Comparison of ENCODE assay signal across 7 cellular contexts in the genomic region with DNA sequence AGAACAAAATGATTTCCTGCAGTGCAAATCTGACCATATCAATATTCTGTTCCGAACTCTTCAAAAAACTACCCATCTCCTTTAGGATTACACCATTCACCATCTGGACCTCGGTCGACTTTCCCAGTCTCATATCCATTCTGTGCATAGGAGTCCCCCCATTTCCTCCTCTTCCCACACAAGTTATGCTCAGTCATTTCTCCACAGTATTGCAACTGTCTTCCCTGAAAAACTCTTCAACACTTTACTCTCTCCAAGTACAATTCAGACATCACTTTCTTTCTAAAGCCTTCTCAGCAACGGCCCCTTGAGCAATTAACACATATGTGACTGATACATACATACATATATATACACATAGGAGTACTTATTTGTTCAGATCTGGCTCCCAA. TPM values are rescaled to one million over a fixed set of nuclear protein-coding genes. Genes with fewer than 3 reads are reported as not detected.
DNase-seq lines count a peak whose midpoint lies in the region; ATAC-seq and TF ChIP-seq lines count a peak whose summit lies in the region.
"Had no signal": no experiment of that assay in that cellular context is flagged by ENCODE, and none has a peak within 500 bp of the region (broad histone marks: within the 10 kb centered on the region; RNA-seq: fewer than 3 reads in every experiment).

No MANE protein-coding gene starts in this region.

- H3K4me1 ChIP-seq in right atrium auricular region (peaks cover 0 to 35% of the 10 kb centered on the region in 2 donors), aorta (ENCODE audit: control insufficient read depth in 1 of 2, insufficient read depth in 2 of 2, low read length in 2 of 2) (no peaks in the 10 kb centered on the region)

- DNase-seq in right atrium auricular region (ENCODE audit: low spot score), result no peak
- no peak for DNase-seq in left ventricle myocardium superior
- no peak for DNase-seq in aorta
- no peak for DNase-seq in NCI-H2029 treated with DMSO at 0.1 percent for 48 hours (lab: John Stamatoyannopoulos, UW)
- DNase-seq in OCI-M2 (lab: John Stamatoyannopoulos, UW; ENCODE audit: unreplicated experiment), result no peak
- DNase-seq: activated naive CD8-positive, alpha-beta T cell treated with anti-CD3 and anti-CD28 coated beads for 36 hours had no signal

- no peaks in the 10 kb centered on the region for H3K27me3 ChIP-seq in right atrium auricular region
- H3K27me3 ChIP-seq in aorta (ENCODE audit: control insufficient read depth in 1 of 2, insufficient read depth in 2 of 2, low read length in 1 of 2), result no peaks in the 10 kb centered on the region

- H3K36me3 ChIP-seq in right atrium auricular region (no peaks in the 10 kb centered on the region), aorta (ENCODE audit: control insufficient read depth in 1 of 2, insufficient read depth in 2 of 2, low read length in 1 of 2) (no peaks in the 10 kb centered on the region)

- no peak for TF ChIP-seq CTCF in right atrium auricular region (IDR thresholded peaks at IDR 0.05)

- intact Hi-C loops in left ventricle myocardium superior (cut with micrococcal nuclease) (no loop called here), aorta (cut with DNase I) (no loop called here)

- 45 to 47% methylated on average over 4 of the region's 4 CpGs for WGBS in aorta, 2 donors

- H3K9me3 ChIP-seq in right atrium auricular region (no peaks in the 10 kb centered on the region), iPS-18c (ENCODE audit: control insufficient read depth, insufficient read depth, low read length) (no peaks in the 10 kb centered on the region), aorta (ENCODE audit: control insufficient read depth, low read length) (no peaks in the 10 kb centered on the region)

- no peak for ATAC-seq in left ventricle myocardium superior
- ATAC-seq in aorta (ENCODE audit: low FRiP score), result no peak

- H3K27ac ChIP-seq in right atrium auricular region, result peak overlapping the region; percentile 88 to 91
- no peak overlapping the region for H3K27ac ChIP-seq in aorta (ENCODE audit: low read depth in 1 of 2, low read length in 2 of 2)

- H3K4me3 ChIP-seq in right atrium auricular region (peak overlapping the region; percentile 94 to 95), iPS-18c (ENCODE audit: insufficient read depth, low read depth, low read length) (peak overlapping the region; percentile 81), aorta (ENCODE audit: low read length in 2 of 2) (peak overlapping the region; percentile 89 to 92)

RNA-seq across cellular contexts. Expression of a gene that starts 0.8 kb away (rescaled TPM):
- total RNA-seq in right atrium auricular region, result 1 to 10 TPM; 4.1 to 4.2 TPM
- 5.4 TPM for total RNA-seq in left ventricle myocardium superior
- total RNA-seq in aorta, result 1 to 10 TPM; 5.8 to 9.3 TPM
- 1 to 10 TPM; 4.3 to 4.9 TPM for polyA plus RNA-seq in aorta

RNA-seq across cellular contexts. Expression of a gene that starts 10.3 kb away (rescaled TPM):
- total RNA-seq in right atrium auricular region (10 to 100 TPM; 26.3 to 30.8 TPM), left ventricle myocardium superior (47.4 TPM), aorta (100 to 1,000 TPM in 1 of 2 donors, 10 to 100 TPM in 1; 95.6 to 100 TPM)
- 10 to 100 TPM; 30.8 to 43.9 TPM for polyA plus RNA-seq in aorta

RNA-seq across cellular contexts. Expression of a gene that starts 17.4 kb away (rescaled TPM):
- total RNA-seq in right atrium auricular region (1 to 10 TPM; 6.3 to 6.8 TPM), left ventricle myocardium superior (5.8 TPM), aorta (1 to 10 TPM; 8.4 to 9.0 TPM)
- 1 to 10 TPM; 4.1 to 4.8 TPM for polyA plus RNA-seq in aorta

RNA-seq across cellular contexts. Expression of a gene that starts 25.4 kb away (rescaled TPM):
- 10 to 100 TPM; 37.6 to 40.2 TPM for total RNA-seq in right atrium auricular region
- 35.9 TPM for total RNA-seq in left ventricle myocardium superior
- total RNA-seq in aorta, result 10 to 100 TPM; 52.7 to 54.1 TPM
- 10 to 100 TPM; 10.8 to 14.9 TPM for polyA plus RNA-seq in aorta

Comparison
In these comparisons a context has a peak if more than half of its experiments do, and no peak if none do; other contexts are left out.
1. H3K27ac ChIP-seq: peak in right atrium auricular region (2 of 2); none in aorta (0 of 2).
2. Peak in every context shown above with its lines, with median percentiles within 50 percentile points of each other: H3K4me3 ChIP-seq.